13 cellular contexts compared by ENCODE assay signal in genomic region chr6:44498436-44498835, GRCh38.
DNase-seq lines count a peak whose midpoint lies in the region; ATAC-seq and TF ChIP-seq lines count a peak whose summit lies in the region.
"Had no signal": no experiment of that assay in that cellular context is flagged by ENCODE, and none has a peak within 500 bp of the region (broad histone marks: within the 10 kb centered on the region; RNA-seq: fewer than 3 reads in every experiment).

No MANE protein-coding gene starts in this region.

- H3K36me3 Mint-ChIP-seq in activated CD4-positive, alpha-beta T cell treated with anti-CD3 and anti-CD28 coated beads, Interleukin-2, amount 10 ng/mL, durations not matched to agents 7 days and 5 days (ENCODE audit: low read depth): no peaks in the 10 kb centered on the region
- H3K36me3 Mint-ChIP-seq in H9 (ENCODE audit: insufficient read depth in 1 of 3, low read depth in 3 of 3): no peaks in the 10 kb centered on the region; a peak in 1 of 7 replicates
- H3K36me3 Mint-ChIP-seq: CD4-positive, CD25-positive, alpha-beta regulatory T cell had no signal

- no peak overlapping the region for H3K4me3 ChIP-seq in SJCRH30
- H3K4me3 ChIP-seq: BLaER1 treated with 17β-estradiol and CSF1 and Interleukin-3, amounts not matched to agents 10 nM and 100 nM had no signal

- no peak for TF ChIP-seq CTCF in H9 (conservative IDR thresholded peaks at IDR 0.05)

- H3K27ac Mint-ChIP-seq in activated CD4-positive, alpha-beta T cell treated with anti-CD3 and anti-CD28 coated beads, Interleukin-2, amount 10 ng/mL, durations not matched to agents 7 days and 5 days: peak overlapping the region; percentile 22
- no peak overlapping the region; a peak in 1 of 7 replicates for H3K27ac Mint-ChIP-seq in H9

- no peak overlapping the region for H2AK5ac ChIP-seq in H9 (ENCODE audit: insufficient read length, low read length)

- no peak overlapping the region for H2BK20ac ChIP-seq in H9 (ENCODE audit: low read depth, low read length, poor library complexity, severe bottlenecking)

- H4K20me1 ChIP-seq in H9 (ENCODE audit: control insufficient read depth, insufficient read depth, insufficient read length): no peaks in the 10 kb centered on the region
- H4K20me1 ChIP-seq: BLaER1 treated with 17β-estradiol and CSF1 and Interleukin-3, amounts not matched to agents 10 nM and 100 nM had no signal

- H3K36me3 ChIP-seq in SJCRH30: no peaks in the 10 kb centered on the region
- H3K36me3 ChIP-seq: BLaER1 treated with 17β-estradiol and CSF1 and Interleukin-3, amounts not matched to agents 10 nM and 100 nM had no signal

- no peak overlapping the region for H2BK12ac ChIP-seq in H9 (ENCODE audit: insufficient read length, low read depth, low read length)

- no peak overlapping the region for H4K8ac ChIP-seq in H9 (replicated peaks; ENCODE audit: insufficient read length, low read depth, low read length)

- H2AFZ ChIP-seq in H9 (ENCODE audit: low read length): no peak overlapping the region

- H2BK120ac ChIP-seq in H9 (ENCODE audit: low read depth, low read length, poor library complexity, severe bottlenecking): no peak overlapping the region

- H2BK5ac ChIP-seq in H9 (ENCODE audit: insufficient read length, low read length): no peak overlapping the region

- no peaks in the 10 kb centered on the region for H3K9me3 ChIP-seq in H9 (ENCODE audit: control insufficient read depth, low read depth, low read length)
- peaks cover 7% of the 10 kb centered on the region; the same call in 1 of the 2 replicates for H3K9me3 ChIP-seq in SJCRH30 (replicated peaks)

- no peak overlapping the region for H3K27ac ChIP-seq in H9 (ENCODE audit: insufficient read length, low read depth, low read length)
- H3K27ac ChIP-seq in SJCRH30: peak overlapping the region; percentile 64
- H3K27ac ChIP-seq: BLaER1 treated with 17β-estradiol and CSF1 and Interleukin-3, amounts not matched to agents 10 nM and 100 nM had no signal

- no peak for DNase-seq in activated CD4-positive, alpha-beta T cell treated with anti-CD3 and anti-CD28 coated beads, Interleukin-2, amount 10 ng/mL, durations not matched to agents 7 days and 5 days
- DNase-seq in activated CD4-positive, alpha-beta T cell treated with anti-CD3 and anti-CD28 coated beads, Interleukin-2, amount 50 U/mL, for 4 hours: no peak
- DNase-seq in H9 (peak; percentile 18), SJCRH30 (peak; percentile 87 to 93), left lobe of liver (ENCODE audit: low spot score) (peak; percentile 11), SIG-M5 (lab: John Stamatoyannopoulos, UW) (no peak), foreskin melanocyte (no peak), cortex of kidney (lab: John Stamatoyannopoulos, UW) (no peak)
- DNase-seq: ACHN; CD4-positive, CD25-positive, alpha-beta regulatory T cell; DMS53 had no signal

- no peak overlapping the region for H3K4me2 ChIP-seq in H9 (ENCODE audit: insufficient read depth, insufficient read length, low read length)
- H3K4me2 ChIP-seq: BLaER1 treated with 17β-estradiol and CSF1 and Interleukin-3, amounts not matched to agents 10 nM and 100 nM had no signal

- no peak overlapping the region for H3K9ac ChIP-seq in H9 (ENCODE audit: extremely low read depth, insufficient read length, low read length)
- H3K9ac ChIP-seq: BLaER1 treated with 17β-estradiol and CSF1 and Interleukin-3, amounts not matched to agents 10 nM and 100 nM had no signal

- no peak overlapping the region for H3K4ac ChIP-seq in H9 (ENCODE audit: low read depth, low read length)

- H3K27me3 Mint-ChIP-seq in activated CD4-positive, alpha-beta T cell treated with anti-CD3 and anti-CD28 coated beads, Interleukin-2, amount 10 ng/mL, durations not matched to agents 7 days and 5 days: peaks cover 5% of the 10 kb centered on the region
- H3K27me3 Mint-ChIP-seq in H9 (ENCODE audit: low read depth): peaks cover 5% of the 10 kb centered on the region; the same call in 1 of the 2 replicates

- no peak overlapping the region for H4K5ac ChIP-seq in H9 (ENCODE audit: insufficient read length, low read depth, low read length)

- no peak overlapping the region for H3K14ac ChIP-seq in H9 (ENCODE audit: insufficient read depth, low read length)

- no peak overlapping the region for H3K18ac ChIP-seq in H9 (ENCODE audit: insufficient read length, low read depth, low read length)

- H3T11ph ChIP-seq in H9 (ENCODE audit: low read length): no peak overlapping the region

- no peaks in the 10 kb centered on the region for H3K4me1 Mint-ChIP-seq in activated CD4-positive, alpha-beta T cell treated with anti-CD3 and anti-CD28 coated beads, Interleukin-2, amount 10 ng/mL, durations not matched to agents 7 days and 5 days
- H3K4me1 Mint-ChIP-seq in H9: peaks cover 17 to 19% of the 10 kb centered on the region in 2 experiments
- H3K4me1 Mint-ChIP-seq: CD4-positive, CD25-positive, alpha-beta regulatory T cell had no signal

- no peak overlapping the region for H4K91ac ChIP-seq in H9 (ENCODE audit: insufficient read length, low read depth, low read length)

- no peak overlapping the region for H3K56ac ChIP-seq in H9 (ENCODE audit: insufficient read length, low read depth, low read length)

- no peak overlapping the region for H3K23ac ChIP-seq in H9 (ENCODE audit: insufficient read length, low read depth, low read length)

- no peaks in the 10 kb centered on the region for H3K23me2 ChIP-seq in H9 (ENCODE audit: insufficient read length, low read depth, low read length, poor library complexity, severe bottlenecking)

- H3K4me1 ChIP-seq in H9 (ENCODE audit: insufficient read depth, low read length) (peaks cover 6% of the 10 kb centered on the region; the same call in 1 of the 2 replicates), SJCRH30 (peaks cover 21% of the 10 kb centered on the region)

- no peak overlapping the region for H3K4me3 Mint-ChIP-seq in activated CD4-positive, alpha-beta T cell treated with anti-CD3 and anti-CD28 coated beads, Interleukin-2, amount 10 ng/mL, durations not matched to agents 7 days and 5 days
- no peak overlapping the region for H3K4me3 Mint-ChIP-seq in H9
- H3K4me3 Mint-ChIP-seq: CD4-positive, CD25-positive, alpha-beta regulatory T cell had no signal

- H3K9me3 Mint-ChIP-seq in activated CD4-positive, alpha-beta T cell treated with anti-CD3 and anti-CD28 coated beads, Interleukin-2, amount 10 ng/mL, durations not matched to agents 7 days and 5 days: no peaks in the 10 kb centered on the region
- no peaks in the 10 kb centered on the region for H3K9me3 Mint-ChIP-seq in H9

- H3K79me1 ChIP-seq in H9 (ENCODE audit: insufficient read depth, low read depth, low read length, poor library complexity, severe bottlenecking): no peaks in the 10 kb centered on the region

- ATAC-seq in left lobe of liver: no peak
- ATAC-seq: HCT116 had no signal

- no peaks in the 10 kb centered on the region for H3K27me3 ChIP-seq in H9 (ENCODE audit: insufficient read depth, low read length)
- H3K27me3 ChIP-seq in SJCRH30: no peaks in the 10 kb centered on the region
- H3K27me3 ChIP-seq: BLaER1 treated with 17β-estradiol and CSF1 and Interleukin-3, amounts not matched to agents 10 nM and 100 nM had no signal

- CTCF ChIA-PET in activated CD4-positive, alpha-beta T cell treated with anti-CD3 and anti-CD28 coated beads, Interleukin-2, amount 10 ng/mL, durations not matched to agents 7 days and 5 days (lab: Charles Lee): interaction anchor here (1.0 to 1.6 kb wide), 3 partner anchors 23 to 1440 kb away, joined by 4 to 6 read pairs (median 5); no protein-coding TSS in a partner anchor

- no peak overlapping the region for H2BK15ac ChIP-seq in H9 (ENCODE audit: low read depth, low read length)

- no peaks in the 10 kb centered on the region for H3K79me2 ChIP-seq in H9 (ENCODE audit: insufficient read depth, low read length)

- WGBS in H9 (ENCODE audit: extremely low coverage, insufficient read length, low lambda C conversion rate): no CpG with 5 or more reads among the region's 5 CpGs

- POLR2A ChIA-PET in activated CD4-positive, alpha-beta T cell treated with anti-CD3 and anti-CD28 coated beads, Interleukin-2, amount 10 ng/mL, durations not matched to agents 7 days and 5 days (lab: Charles Lee): no interaction called here

Comparison
In these comparisons a context has a peak if more than half of its experiments do, and no peak if none do; other contexts are left out.
1. DNase-seq: peak in H9 (single experiment), SJCRH30 (2 of 2) and left lobe of liver (single experiment); none in activated CD4-positive, alpha-beta T cell treated with anti-CD3 and anti-CD28 coated beads, Interleukin-2, amount 10 ng/mL, durations not matched to agents 7 days and 5 days (single experiment), activated CD4-positive, alpha-beta T cell treated with anti-CD3 and anti-CD28 coated beads, Interleukin-2, amount 50 U/mL, for 4 hours (0 of 2), SIG-M5 (single experiment), foreskin melanocyte (single experiment) and cortex of kidney (single experiment).